In genomic region chr14:32366256-32366655, GRCh38 we compare ENCODE assay signal across 10 cellular contexts. TPM values are rescaled to one million over a fixed set of nuclear protein-coding genes. Genes with fewer than 3 reads are reported as not detected.
DNase-seq lines count a peak whose midpoint lies in the region; ATAC-seq and TF ChIP-seq lines count a peak whose summit lies in the region.
"Had no signal": no experiment of that assay in that cellular context is flagged by ENCODE, and none has a peak within 500 bp of the region (broad histone marks: within the 10 kb centered on the region; RNA-seq: fewer than 3 reads in every experiment).

No MANE protein-coding gene starts in this region.

- H3K27me3 ChIP-seq in esophagus squamous epithelium: no peaks in the 10 kb centered on the region
- H3K27me3 ChIP-seq in esophagus muscularis mucosa: no peaks in the 10 kb centered on the region

- H3K4me1 ChIP-seq in esophagus squamous epithelium (peaks cover 0 to 48% (median 17%) of the 10 kb centered on the region in 3 donors), mucosa of descending colon (ENCODE audit: low read depth) (no peaks in the 10 kb centered on the region), esophagus muscularis mucosa (peaks cover 14 to 28% (median 24%) of the 10 kb centered on the region in 4 donors)

- H3K9me3 ChIP-seq in esophagus squamous epithelium: no peaks in the 10 kb centered on the region
- H3K9me3 ChIP-seq in mucosa of descending colon: no peaks in the 10 kb centered on the region
- no peaks in the 10 kb centered on the region for H3K9me3 ChIP-seq in esophagus muscularis mucosa

- H3K36me3 ChIP-seq in esophagus squamous epithelium: no peaks in the 10 kb centered on the region
- no peaks in the 10 kb centered on the region for H3K36me3 ChIP-seq in mucosa of descending colon (ENCODE audit: low read depth)
- no peaks in the 10 kb centered on the region for H3K36me3 ChIP-seq in esophagus muscularis mucosa

- H3K4me3 ChIP-seq in esophagus squamous epithelium (no peak overlapping the region), mucosa of descending colon (no peak overlapping the region), esophagus muscularis mucosa (no peak overlapping the region)

- peak; percentile 22 for ATAC-seq in mucosa of descending colon

- no peak for TF ChIP-seq EP300 in esophagus muscularis mucosa (IDR thresholded peaks at IDR 0.05)

- TF ChIP-seq CTCF in esophagus squamous epithelium (IDR thresholded peaks at IDR 0.05): peak in 2 of 6 experiments; percentile 2 to 41
- TF ChIP-seq CTCF in mucosa of descending colon (IDR thresholded peaks at IDR 0.05): no peak
- no peak for TF ChIP-seq CTCF in esophagus muscularis mucosa (IDR thresholded peaks at IDR 0.05)

- intact Hi-C loops in esophagus squamous epithelium (cut with DNase I) (no loop called here), mucosa of descending colon (cut with DNase I, micrococcal nuclease) (no loop called here), esophagus muscularis mucosa (cut with DNase I) (no loop called here)

- no peak for TF ChIP-seq POLR2A in esophagus squamous epithelium (IDR thresholded peaks at IDR 0.05)
- TF ChIP-seq POLR2A in esophagus muscularis mucosa (IDR thresholded peaks at IDR 0.05; ENCODE audit: low read depth): no peak

- peak; percentile 86 for DNase-seq in Ammon's horn (ENCODE audit: low spot score)
- peak; percentile 75 for DNase-seq in NCI-H226
- no peak for DNase-seq in esophagus squamous epithelium (lab: John Stamatoyannopoulos, UW)
- no peak for DNase-seq in mucosa of descending colon
- DNase-seq in NCI-H1105 (lab: John Stamatoyannopoulos, UW): no peak
- no peak for DNase-seq in NCI-H526 treated with DMSO at 0.1 percent for 48 hours (lab: John Stamatoyannopoulos, UW)
- DNase-seq in DMS79 treated with DMSO at 0.1 percent for 48 hours (lab: John Stamatoyannopoulos, UW): no peak
- no peak for DNase-seq in esophagus muscularis mucosa (ENCODE audit: extremely low spot score)
- DNase-seq: activated CD4-positive, CD25-positive, alpha-beta regulatory T cell; central memory CD4-positive, alpha-beta T cell had no signal

- peak overlapping the region in 3 of 4 donors; percentile 5 to 52 (median 16) for H3K27ac ChIP-seq in esophagus squamous epithelium
- H3K27ac ChIP-seq in esophagus muscularis mucosa (replicated peaks in 1 of 4): no peak overlapping the region

RNA-seq across cellular contexts. Expression of gene AKAP6, which starts 37.2 kb away (rescaled TPM):
- total RNA-seq in esophagus squamous epithelium: 10 to 100 TPM in 1 of 4 donors, 1 to 10 TPM in 3; 1.1 to 16.0 (median 6.0) TPM
- 10 to 100 TPM in 1 of 3 donors, 1 to 10 TPM in 2; 4.2 to 30.8 (median 5.4) TPM for total RNA-seq in mucosa of descending colon
- 10 to 100 TPM; 21.3 to 38.6 (median 31.5) TPM for total RNA-seq in esophagus muscularis mucosa

Comparison
In these comparisons a context has a peak if more than half of its experiments do, and no peak if none do; other contexts are left out.
1. DNase-seq: peak in Ammon's horn (single experiment) and NCI-H226 (single experiment); none in esophagus squamous epithelium (single experiment), mucosa of descending colon (0 of 3), NCI-H1105 (single experiment), NCI-H526 treated with DMSO at 0.1 percent for 48 hours (single experiment), DMS79 treated with DMSO at 0.1 percent for 48 hours (single experiment) and esophagus muscularis mucosa (single experiment).
2. H3K27ac ChIP-seq: peak in esophagus squamous epithelium (3 of 4); none in esophagus muscularis mucosa (0 of 4).